Comparison of ENCODE assay signal across 9 cellular contexts in the genomic region with DNA sequence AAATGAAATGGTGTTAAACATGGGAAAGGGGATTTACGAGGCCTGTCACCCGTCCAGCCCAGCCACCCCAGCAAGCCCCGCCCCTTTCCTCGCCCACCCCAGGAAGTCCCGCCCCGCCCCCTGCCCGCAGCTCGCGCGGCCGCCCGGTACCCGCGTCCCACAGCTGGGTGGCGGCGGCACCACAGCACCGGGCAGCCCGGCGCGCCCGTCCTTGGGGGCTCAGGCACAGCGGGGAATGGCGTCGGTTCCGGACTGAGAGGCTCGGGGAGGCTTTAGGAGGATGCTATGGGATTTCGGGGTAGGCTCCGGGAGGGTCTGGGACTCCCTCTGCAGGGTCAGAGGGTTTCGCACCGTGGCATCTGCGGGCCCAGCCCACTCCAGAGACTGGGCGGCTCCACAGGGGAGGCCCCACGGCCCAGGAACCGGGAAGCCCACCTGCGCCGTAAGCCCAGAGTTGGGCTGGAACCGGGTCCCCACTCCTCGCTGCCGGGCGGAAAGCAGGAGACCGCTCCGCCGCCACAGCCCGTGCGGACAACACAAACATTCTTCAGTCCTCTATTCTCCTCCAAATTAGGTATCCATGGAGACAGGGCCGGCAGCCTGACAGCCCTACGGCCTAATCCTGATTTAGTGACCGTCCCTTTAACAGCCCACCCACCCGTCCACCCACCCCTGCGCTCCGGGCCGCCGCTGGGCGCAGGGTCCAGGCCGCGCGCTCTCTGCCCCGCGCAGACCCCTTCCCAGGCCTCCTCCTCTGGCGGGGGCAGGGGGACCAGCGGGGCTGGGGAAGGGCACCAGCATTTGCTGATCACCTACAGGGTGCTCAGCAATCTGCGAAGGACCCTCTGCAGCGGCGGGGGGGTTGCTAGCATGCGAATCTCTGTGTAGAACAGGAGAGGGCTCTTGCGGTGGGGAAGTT. TPM values are rescaled to one million over a fixed set of nuclear protein-coding genes. Genes with fewer than 3 reads are reported as not detected.
DNase-seq lines count a peak whose midpoint lies in the region; ATAC-seq and TF ChIP-seq lines count a peak whose summit lies in the region.
"Had no signal": no experiment of that assay in that cellular context is flagged by ENCODE, and none has a peak within 500 bp of the region (broad histone marks: within the 10 kb centered on the region; RNA-seq: fewer than 3 reads in every experiment).

No MANE protein-coding gene starts in this region.

- peaks cover 33% of the 10 kb centered on the region for H3K27me3 Mint-ChIP-seq in activated CD8-positive, alpha-beta T cell treated with anti-CD3 and anti-CD28 coated beads for 36 hours

- no peak for TF ChIP-seq EP300 in neural cell (conservative IDR thresholded peaks at IDR 0.05; ENCODE audit: poor library complexity, severe bottlenecking)

- no peak for TF ChIP-seq POLR2A in esophagus squamous epithelium (IDR thresholded peaks at IDR 0.05)

- CTCF ChIA-PET in HEK293 (lab: Yijun Ruan, JAX), result interaction anchor here (0.5 kb wide), 1 partner anchor 161 kb away, joined by 3 read pairs; no protein-coding TSS in a partner anchor
- CTCF ChIA-PET in activated CD8-positive, alpha-beta T cell treated with anti-CD3 and anti-CD28 coated beads for 36 hours (lab: Charles Lee), result no interaction called here

- intact Hi-C loops in activated CD8-positive, alpha-beta T cell treated with anti-CD3 and anti-CD28 coated beads for 36 hours (cut with micrococcal nuclease), result no loop called here
- intact Hi-C loops in esophagus squamous epithelium (cut with DNase I) (no loop called here), tibial artery (cut with DNase I; ENCODE audit: low total_unique reads) (no loop called here)

- no peaks in the 10 kb centered on the region for H3K36me3 Mint-ChIP-seq in activated CD8-positive, alpha-beta T cell treated with anti-CD3 and anti-CD28 coated beads for 36 hours (ENCODE audit: low read depth)

- H3K27ac Mint-ChIP-seq in activated CD8-positive, alpha-beta T cell treated with anti-CD3 and anti-CD28 coated beads for 36 hours, result no peak overlapping the region

- H3K79me2 ChIP-seq in neural cell (replicated peaks; ENCODE audit: insufficient read depth, low read length), result peaks cover 33% of the 10 kb centered on the region

- H3K4me3 ChIP-seq in HEK293 (ENCODE audit: low read depth, low read length), result peak overlapping the region; percentile 39
- peak overlapping the region; percentile 16 to 67 (median 51) for H3K4me3 ChIP-seq in esophagus squamous epithelium
- peak overlapping the region; percentile 65 for H3K4me3 ChIP-seq in neural cell (ENCODE audit: low read length)
- H3K4me3 ChIP-seq in tibial artery, result peak overlapping the region; percentile 43 to 61

- H3K9me3 Mint-ChIP-seq in activated CD8-positive, alpha-beta T cell treated with anti-CD3 and anti-CD28 coated beads for 36 hours, result no peaks in the 10 kb centered on the region

- H4K20me1 ChIP-seq in neural cell (ENCODE audit: insufficient read depth), result no peaks in the 10 kb centered on the region

- peak overlapping the region; percentile 57 for H3K9ac ChIP-seq in neural cell (ENCODE audit: low read length)

- TF ChIP-seq CTCF in HEK293 (tag by site-specific recombination; IDR thresholded peaks at IDR 0.05) (0 out of 2 replicates have a peak, but pooled peaks have one; percentile 30), esophagus squamous epithelium (IDR thresholded peaks at IDR 0.05) (no peak), neural cell (IDR thresholded peaks at IDR 0.05; ENCODE audit: poor library complexity, severe bottlenecking) (no peak), tibial artery (IDR thresholded peaks at IDR 0.05) (no peak)
- no peak for TF ChIP-seq CTCF in activated CD8-positive, alpha-beta T cell treated with anti-CD3 and anti-CD28 coated beads for 36 hours (IDR thresholded peaks at IDR 0.05)

- no peaks in the 10 kb centered on the region for H3K36me3 ChIP-seq in HEK293 (ENCODE audit: control insufficient read depth in 2 of 2, insufficient read depth in 1 of 2, low read length in 2 of 2)
- no peaks in the 10 kb centered on the region for H3K36me3 ChIP-seq in esophagus squamous epithelium
- H3K36me3 ChIP-seq in neural cell (ENCODE audit: insufficient read depth, low read length), result no peaks in the 10 kb centered on the region
- H3K36me3 ChIP-seq in tibial artery, result no peaks in the 10 kb centered on the region

- H3K27ac ChIP-seq in HEK293 (ENCODE audit: extremely low read depth, low read depth, low read length), result no peak overlapping the region
- peak overlapping the region; percentile 42 to 82 (median 74) for H3K27ac ChIP-seq in esophagus squamous epithelium
- H3K27ac ChIP-seq in neural cell (ENCODE audit: low read length), result no peak overlapping the region
- H3K27ac ChIP-seq in tibial artery, result no peak overlapping the region

- TF ChIP-seq RAD21 in neural cell (conservative IDR thresholded peaks at IDR 0.05), result no peak

- H3F3A ChIP-seq in neural cell (ENCODE audit: insufficient read depth, low read length, poor library complexity, severe bottlenecking), result no peaks in the 10 kb centered on the region

- peak; percentile 74 for ATAC-seq in activated CD8-positive, alpha-beta T cell treated with anti-CD3 and anti-CD28 coated beads for 36 hours
- no peak for ATAC-seq in GM19467 (IDR thresholded peaks at IDR 0.05; ENCODE audit: unreplicated experiment)
- no peak for ATAC-seq in HG03097 (IDR thresholded peaks at IDR 0.05; ENCODE audit: low FRiP score, unreplicated experiment)

- peaks cover 0 to 86% (median 23%) of the 10 kb centered on the region in 4 donors for H3K27me3 ChIP-seq in esophagus squamous epithelium
- H3K27me3 ChIP-seq in neural cell (ENCODE audit: insufficient read depth, low read depth, low read length), result peaks cover 14% of the 10 kb centered on the region
- peaks cover 0 to 79% of the 10 kb centered on the region in 2 donors for H3K27me3 ChIP-seq in tibial artery

- POLR2A ChIA-PET in HEK293 (lab: Yijun Ruan, JAX), result no interaction called here
- POLR2A ChIA-PET in activated CD8-positive, alpha-beta T cell treated with anti-CD3 and anti-CD28 coated beads for 36 hours (lab: Charles Lee), result no interaction called here

- 0% methylated on average over 2 of the region's 66 CpGs; no CpG with 5 or more reads in 1 of the 2 donors for WGBS in esophagus squamous epithelium, 2 donors

- no peaks in the 10 kb centered on the region for H3K9me3 ChIP-seq in HEK293 (ENCODE audit: control insufficient read depth, insufficient read depth, low read depth, low read length)
- H3K9me3 ChIP-seq in esophagus squamous epithelium, result no peaks in the 10 kb centered on the region
- H3K9me3 ChIP-seq in neural cell (ENCODE audit: low read length), result no peaks in the 10 kb centered on the region
- H3K9me3 ChIP-seq in tibial artery, result no peaks in the 10 kb centered on the region

- peaks cover 12% of the 10 kb centered on the region for H3K4me1 Mint-ChIP-seq in activated CD8-positive, alpha-beta T cell treated with anti-CD3 and anti-CD28 coated beads for 36 hours (ENCODE audit: low read depth)

- H3K4me1 ChIP-seq in HEK293 (ENCODE audit: control insufficient read depth, insufficient read depth, low read length) (peaks cover 3% of the 10 kb centered on the region; the same call in 1 of the 2 replicates), esophagus squamous epithelium (peaks cover 12 to 46% (median 28%) of the 10 kb centered on the region in 3 donors), tibial artery (peaks cover 0 to 26% (median 23%) of the 10 kb centered on the region in 4 donors)

- peak overlapping the region; percentile 63 for H3K4me3 Mint-ChIP-seq in activated CD8-positive, alpha-beta T cell treated with anti-CD3 and anti-CD28 coated beads for 36 hours

- no peak overlapping the region for H2AFZ ChIP-seq in neural cell (ENCODE audit: low read depth, low read length)

- peak; percentile 65 for DNase-seq in activated CD8-positive, alpha-beta T cell treated with anti-CD3 and anti-CD28 coated beads for 36 hours
- DNase-seq in esophagus squamous epithelium (lab: John Stamatoyannopoulos, UW), result no peak
- DNase-seq in tibial artery, result no peak
- no peak for DNase-seq in COLO829 (ENCODE audit: low spot score)

- no peaks in the 10 kb centered on the region for H3K9me2 ChIP-seq in neural cell (ENCODE audit: insufficient read depth, low read length)

- peak overlapping the region; percentile 1 for H3K4me2 ChIP-seq in neural cell (ENCODE audit: low read length)

TF ChIP-seq in HEK293, 187 proteins besides CTCF, POLR2A, EP300 and RAD21 (continues in another document):
- TF ChIP-seq KLF8 (tag by site-specific recombination; IDR thresholded peaks at IDR 0.05) (peak; percentile 41; the same call in 1 of the 2 replicates), ZXDB (tag by site-specific recombination; IDR thresholded peaks at IDR 0.05) (peak; percentile 58), KLF9 (tag by site-specific recombination; IDR thresholded peaks at IDR 0.05; ENCODE audit: low read depth) (0 out of 2 replicates have a peak, but pooled peaks have one; percentile 31), ZBTB8A (tag by site-specific recombination; IDR thresholded peaks at IDR 0.05) (peak; percentile 92)

TF ChIP-seq in neural cell, 6 proteins besides CTCF, POLR2A, EP300 and RAD21:
- TF ChIP-seq MXI1 (conservative IDR thresholded peaks at IDR 0.05; ENCODE audit: poor library complexity, severe bottlenecking) (no peak), TAF1 (IDR thresholded peaks at IDR 0.05; ENCODE audit: low read depth) (no peak), POLR2AphosphoS5 (IDR thresholded peaks at IDR 0.05) (peak; percentile 15)

RNA-seq across cellular contexts. Expression of gene FIGNL2, which starts 1.3 kb away (rescaled TPM):
- total RNA-seq in activated CD8-positive, alpha-beta T cell treated with anti-CD3 and anti-CD28 coated beads for 36 hours, result under 1 TPM; 0.40 to 0.43 TPM
- under 1 TPM in 3 of 4 donors, not detected in 1; 0.18 to 0.38 (median 0.19) TPM for total RNA-seq in esophagus squamous epithelium
- polyA plus RNA-seq in neural cell, result 0.06 and 0.21 TPM in 2 replicates
- 0.49 and 0.58 TPM in 2 replicates for polyA minus RNA-seq in neural cell

RNA-seq across cellular contexts. Expression of gene ANKRD33, which starts 40.7 kb away (rescaled TPM):
- not detected for total RNA-seq in activated CD8-positive, alpha-beta T cell treated with anti-CD3 and anti-CD28 coated beads for 36 hours
- total RNA-seq in esophagus squamous epithelium, result under 1 TPM in 1 of 4 donors, not detected in 3; 0.70 TPM
- polyA plus RNA-seq in neural cell, result not detected in 2 replicates
- not detected in 2 replicates for polyA minus RNA-seq in neural cell
- total RNA-seq: temporal lobe had no signal

Comparison
In these comparisons a context has a peak if more than half of its experiments do, and no peak if none do; other contexts are left out.
1. H3K27ac ChIP-seq: peak in esophagus squamous epithelium (4 of 4); none in HEK293 (single experiment), neural cell (single experiment) and tibial artery (0 of 2).
2. Peak in every context shown above with its lines, with median percentiles within 50 percentile points of each other: H3K4me3 ChIP-seq.